In genomic region chr6:166449641-166450040, GRCh38 we compare ENCODE assay signal across 31 cellular contexts.
"Had no signal": no experiment of that assay in that cellular context is flagged by ENCODE, and none has a peak within 500 bp of the region (broad histone marks: within the 10 kb centered on the region; RNA-seq: fewer than 3 reads in every experiment).

No MANE protein-coding gene starts in this region.

- H3K4me3 ChIP-seq: adrenal gland, body of pancreas, coronary artery, dorsolateral prefrontal cortex had no signal

- DNase-seq: activated CD4-positive, alpha-beta memory T cell treated with anti-CD3 and anti-CD28 coated beads, Interleukin-2, amount 10 ng/mL, durations not matched to agents 7 days and 5 days; activated CD4-positive, alpha-beta T cell treated with anti-CD3 and anti-CD28 coated beads for 1 hour; activated CD4-positive, alpha-beta T cell treated with anti-CD3 and anti-CD28 coated beads for 4 hours; activated CD4-positive, alpha-beta T cell treated with anti-CD3 and anti-CD28 coated beads, Interleukin-2, amount 10 ng/mL, durations not matched to agents 7 days and 5 days; activated CD4-positive, alpha-beta T cell treated with anti-CD3 and anti-CD28 coated beads, Interleukin-2, amount 50 U/mL, for 4 hours; activated effector memory CD4-positive, alpha-beta T cell treated with anti-CD3 and anti-CD28 coated beads, Interleukin-2, amount 50 U/mL, for 16 hours; activated naive CD4-positive, alpha-beta T cell treated with anti-CD3 and anti-CD28 coated beads for 36 hours; activated naive CD8-positive, alpha-beta T cell treated with anti-CD3 and anti-CD28 coated beads for 36 hours; activated naive CD8-positive, alpha-beta T cell treated with anti-CD3 and anti-CD28 coated beads, Interleukin-2, amount 50 U/mL, for 24 hours; activated T-cell treated with anti-CD3 and anti-CD28 coated beads, Interleukin-2, amount 50 U/mL, for 1 hour; activated T-cell treated with anti-CD3 and anti-CD28 coated beads, Interleukin-2, amount 50 U/mL, for 48 hours; adrenal gland; amygdala; aorta; body of pancreas; central memory CD4-positive, alpha-beta T cell; effector memory CD4-positive, alpha-beta T cell; endodermal cell; foreskin fibroblast; glutamatergic neuron; SW 1271; T-cell; T1000 had no signal

- H3K27ac Mint-ChIP-seq: activated CD4-positive, alpha-beta memory T cell treated with anti-CD3 and anti-CD28 coated beads, Interleukin-2, amount 10 ng/mL, durations not matched to agents 7 days and 5 days; activated CD4-positive, alpha-beta T cell treated with anti-CD3 and anti-CD28 coated beads, Interleukin-2, amount 10 ng/mL, durations not matched to agents 7 days and 5 days; activated naive CD4-positive, alpha-beta T cell treated with anti-CD3 and anti-CD28 coated beads for 36 hours; activated naive CD4-positive, alpha-beta T cell treated with anti-CD3 and anti-CD28 coated beads, Interleukin-2, amount 50 U/mL, for 24 hours; activated naive CD8-positive, alpha-beta T cell treated with anti-CD3 and anti-CD28 coated beads for 36 hours; activated naive CD8-positive, alpha-beta T cell treated with anti-CD3 and anti-CD28 coated beads, Interleukin-2, amount 50 U/mL, for 24 hours; activated T-helper 1 cell treated with anti-CD3 and anti-CD28 coated beads, Interleukin-12 subunit alpha, Interleukin-12 subunit beta, Interleukin-2, Interleukin-4 antibody, amounts not matched to agents 30 ng/mL and 10 ng/mL and 1 ng/mL, durations not matched to agents 14 hours and 24 hours and 36 hours; activated T-helper 2 cell treated with anti-CD3 and anti-CD28 coated beads, Interferon-gamma antibody, Interleukin-2, Interleukin-4, amounts not matched to agents 10 μg/mL and 5 μg/mL and 100 μg/mL, durations not matched to agents 14 hours and 24 hours and 36 hours; dendritic cell treated with granulocyte-macrophage colony-stimulating factor and Interleukin-4, amounts not matched to agents 40 ng/mL and 50 ng/mL, for 4 days; endodermal cell; T-cell; T-helper 1 cell treated with Interleukin-12 subunit alpha and Interleukin-12 subunit beta and Interleukin-4 antibody, amounts not matched to agents 30 μg/mL and 1 μg/mL, for 36 hours had no signal

- H3K9me3 Mint-ChIP-seq: activated CD4-positive, alpha-beta memory T cell treated with anti-CD3 and anti-CD28 coated beads, Interleukin-2, amount 10 ng/mL, durations not matched to agents 7 days and 5 days; activated CD4-positive, alpha-beta T cell treated with anti-CD3 and anti-CD28 coated beads, Interleukin-2, amount 10 ng/mL, durations not matched to agents 7 days and 5 days; activated naive CD4-positive, alpha-beta T cell treated with anti-CD3 and anti-CD28 coated beads for 36 hours; activated naive CD4-positive, alpha-beta T cell treated with anti-CD3 and anti-CD28 coated beads, Interleukin-2, amount 50 U/mL, for 24 hours; activated naive CD8-positive, alpha-beta T cell treated with anti-CD3 and anti-CD28 coated beads for 36 hours; activated T-helper 1 cell treated with anti-CD3 and anti-CD28 coated beads, Interleukin-12 subunit alpha, Interleukin-12 subunit beta, Interleukin-2, Interleukin-4 antibody, amounts not matched to agents 30 ng/mL and 10 ng/mL and 1 ng/mL, durations not matched to agents 14 hours and 24 hours and 36 hours; activated T-helper 2 cell treated with anti-CD3 and anti-CD28 coated beads, Interferon-gamma antibody, Interleukin-2, Interleukin-4, amounts not matched to agents 10 μg/mL and 5 μg/mL and 100 μg/mL, durations not matched to agents 14 hours and 24 hours and 36 hours; dendritic cell treated with granulocyte-macrophage colony-stimulating factor and Interleukin-4, amounts not matched to agents 40 ng/mL and 50 ng/mL, for 4 days; T-cell; T-helper 1 cell treated with Interleukin-12 subunit alpha and Interleukin-12 subunit beta and Interleukin-4 antibody, amounts not matched to agents 30 μg/mL and 1 μg/mL, for 36 hours had no signal

- H3K27me3 ChIP-seq: adrenal gland, body of pancreas, dorsolateral prefrontal cortex had no signal

- H3K4me1 Mint-ChIP-seq: activated CD4-positive, alpha-beta memory T cell treated with anti-CD3 and anti-CD28 coated beads, Interleukin-2, amount 10 ng/mL, durations not matched to agents 7 days and 5 days; activated naive CD4-positive, alpha-beta T cell treated with anti-CD3 and anti-CD28 coated beads, Interleukin-2, amount 50 U/mL, for 24 hours; activated naive CD8-positive, alpha-beta T cell treated with anti-CD3 and anti-CD28 coated beads for 36 hours; activated naive CD8-positive, alpha-beta T cell treated with anti-CD3 and anti-CD28 coated beads, Interleukin-2, amount 50 U/mL, for 24 hours; T-cell had no signal

- H3K4me3 Mint-ChIP-seq: activated CD4-positive, alpha-beta memory T cell treated with anti-CD3 and anti-CD28 coated beads, Interleukin-2, amount 10 ng/mL, durations not matched to agents 7 days and 5 days; activated CD4-positive, alpha-beta T cell treated with anti-CD3 and anti-CD28 coated beads, Interleukin-2, amount 10 ng/mL, durations not matched to agents 7 days and 5 days; activated naive CD4-positive, alpha-beta T cell treated with anti-CD3 and anti-CD28 coated beads for 36 hours; activated naive CD4-positive, alpha-beta T cell treated with anti-CD3 and anti-CD28 coated beads, Interleukin-2, amount 50 U/mL, for 24 hours; activated naive CD8-positive, alpha-beta T cell treated with anti-CD3 and anti-CD28 coated beads for 36 hours; activated naive CD8-positive, alpha-beta T cell treated with anti-CD3 and anti-CD28 coated beads, Interleukin-2, amount 50 U/mL, for 24 hours; activated T-helper 1 cell treated with anti-CD3 and anti-CD28 coated beads, Interleukin-12 subunit alpha, Interleukin-12 subunit beta, Interleukin-2, Interleukin-4 antibody, amounts not matched to agents 30 ng/mL and 10 ng/mL and 1 ng/mL, durations not matched to agents 14 hours and 24 hours and 36 hours; dendritic cell treated with granulocyte-macrophage colony-stimulating factor and Interleukin-4, amounts not matched to agents 40 ng/mL and 50 ng/mL, for 4 days; endodermal cell; T-cell; T-helper 1 cell treated with Interleukin-12 subunit alpha and Interleukin-12 subunit beta and Interleukin-4 antibody, amounts not matched to agents 30 μg/mL and 1 μg/mL, for 36 hours had no signal

- H3K27me3 Mint-ChIP-seq: activated CD4-positive, alpha-beta T cell treated with anti-CD3 and anti-CD28 coated beads, Interleukin-2, amount 10 ng/mL, durations not matched to agents 7 days and 5 days; activated naive CD4-positive, alpha-beta T cell treated with anti-CD3 and anti-CD28 coated beads, Interleukin-2, amount 50 U/mL, for 24 hours; activated naive CD8-positive, alpha-beta T cell treated with anti-CD3 and anti-CD28 coated beads for 36 hours; activated naive CD8-positive, alpha-beta T cell treated with anti-CD3 and anti-CD28 coated beads, Interleukin-2, amount 50 U/mL, for 24 hours; dendritic cell treated with granulocyte-macrophage colony-stimulating factor and Interleukin-4, amounts not matched to agents 40 ng/mL and 50 ng/mL, for 4 days; T-cell had no signal

- H3K9me3 ChIP-seq: adrenal gland, body of pancreas had no signal

- H3K4me1 ChIP-seq: adrenal gland, body of pancreas had no signal

- ATAC-seq: activated naive CD8-positive, alpha-beta T cell treated with anti-CD3 and anti-CD28 coated beads, Interleukin-2, amount 50 U/mL, for 24 hours; body of pancreas; esophagus mucosa; T-cell had no signal

- H3K27ac ChIP-seq: adrenal gland, body of pancreas, coronary artery, dorsolateral prefrontal cortex had no signal

- H3K36me3 ChIP-seq: adrenal gland had no signal
